ENCODE assay signal across 17 cellular contexts in genomic region chr1:41444246-41444645, GRCh38. TPM values are rescaled to one million over a fixed set of nuclear protein-coding genes. Genes with fewer than 3 reads are reported as not detected.
DNase-seq lines count a peak whose midpoint lies in the region; ATAC-seq and TF ChIP-seq lines count a peak whose summit lies in the region.
"Had no signal": no experiment of that assay in that cellular context is flagged by ENCODE, and none has a peak within 500 bp of the region (broad histone marks: within the 10 kb centered on the region; RNA-seq: fewer than 3 reads in every experiment).

No MANE protein-coding gene starts in this region.

- peaks cover 0 to 3% of the 10 kb centered on the region in 2 donors for H3K4me1 ChIP-seq in right atrium auricular region

- no peak overlapping the region for H3K4me3 ChIP-seq in right atrium auricular region

- H3K27ac ChIP-seq in right atrium auricular region, result peak overlapping the region; percentile 17 to 69

- H3K27ac Mint-ChIP-seq in endothelial cell (ENCODE audit: unreplicated experiment), result no peak overlapping the region

- no peak overlapping the region for H3K4me3 Mint-ChIP-seq in endothelial cell (ENCODE audit: unreplicated experiment)

- peaks cover 6% of the 10 kb centered on the region for H3K4me1 Mint-ChIP-seq in endothelial cell (ENCODE audit: unreplicated experiment)

- ATAC-seq in left ventricle myocardium superior (no peak), GM21619 (IDR thresholded peaks at IDR 0.05; ENCODE audit: unreplicated experiment) (no peak), GM18520 (IDR thresholded peaks at IDR 0.05; ENCODE audit: unreplicated experiment) (no peak), HG02885 (IDR thresholded peaks at IDR 0.05; ENCODE audit: poor library complexity, unreplicated experiment) (no peak)
- ATAC-seq: stimulated activated naive CD8-positive, alpha-beta T cell treated with anti-CD3 and anti-CD28 coated beads, Interleukin-15, Interleukin-2, amounts not matched to agents 100 U/mL and 50 U/mL, for 24 hours had no signal

- H3K27me3 Mint-ChIP-seq in endothelial cell (ENCODE audit: unreplicated experiment), result peaks cover 4% of the 10 kb centered on the region

- H3K36me3 ChIP-seq in right atrium auricular region, result no peaks in the 10 kb centered on the region

- no peaks in the 10 kb centered on the region for H3K9me3 Mint-ChIP-seq in endothelial cell (ENCODE audit: unreplicated experiment)

- TF ChIP-seq CTCF in right atrium auricular region (IDR thresholded peaks at IDR 0.05) (no peak), endothelial cell (IDR thresholded peaks at IDR 0.05; ENCODE audit: unreplicated experiment) (peak; percentile 17)

- DNase-seq in right atrium auricular region (ENCODE audit: low spot score), result no peak
- DNase-seq in left ventricle myocardium superior, result no peak
- DNase-seq in NAMALWA (ENCODE audit: low spot score), result peak; percentile 42
- no peak for DNase-seq in endothelial cell (ENCODE audit: low spot score)
- DNase-seq in amniotic stem cell (lab: John Stamatoyannopoulos, UW), result no peak
- DNase-seq: activated CD4-positive, CD25-positive, alpha-beta regulatory T cell; activated T-cell treated with anti-CD3 and anti-CD28 coated beads for 4 hours; C1 segment of cervical spinal cord; kidney; NCI-H1436 treated with DMSO at 0.1 percent for 48 hours; NCI-H748 treated with DMSO at 0.1 percent for 48 hours; retina; stimulated activated CD4-positive, alpha-beta T cell treated with anti-CD3 and anti-CD28 coated beads, Interleukin-4, amount 100 ng/mL, for 4 hours; stimulated activated naive CD8-positive, alpha-beta T cell treated with anti-CD3 and anti-CD28 coated beads, Interleukin-15, Interleukin-2, amounts not matched to agents 100 U/mL and 50 U/mL, for 24 hours had no signal

- H3K27me3 ChIP-seq in right atrium auricular region, result no peaks in the 10 kb centered on the region

- H3K36me3 Mint-ChIP-seq in endothelial cell (ENCODE audit: low read depth, unreplicated experiment), result no peaks in the 10 kb centered on the region

- peaks cover 0 to 7% of the 10 kb centered on the region in 2 donors for H3K9me3 ChIP-seq in right atrium auricular region

- intact Hi-C loops in left ventricle myocardium superior (cut with micrococcal nuclease), result no loop called here

RNA-seq across cellular contexts. Expression of gene EDN2, which starts 40.2 kb away (rescaled TPM):
- total RNA-seq in right atrium auricular region (under 1 TPM in 1 of 2 donors, not detected in 1; 0.78 TPM), left ventricle myocardium superior (0.27 TPM), endothelial cell (ENCODE audit: unreplicated experiment) (0.21 TPM)
